ENCODE assay signal across 9 cellular contexts in the genomic region with DNA sequence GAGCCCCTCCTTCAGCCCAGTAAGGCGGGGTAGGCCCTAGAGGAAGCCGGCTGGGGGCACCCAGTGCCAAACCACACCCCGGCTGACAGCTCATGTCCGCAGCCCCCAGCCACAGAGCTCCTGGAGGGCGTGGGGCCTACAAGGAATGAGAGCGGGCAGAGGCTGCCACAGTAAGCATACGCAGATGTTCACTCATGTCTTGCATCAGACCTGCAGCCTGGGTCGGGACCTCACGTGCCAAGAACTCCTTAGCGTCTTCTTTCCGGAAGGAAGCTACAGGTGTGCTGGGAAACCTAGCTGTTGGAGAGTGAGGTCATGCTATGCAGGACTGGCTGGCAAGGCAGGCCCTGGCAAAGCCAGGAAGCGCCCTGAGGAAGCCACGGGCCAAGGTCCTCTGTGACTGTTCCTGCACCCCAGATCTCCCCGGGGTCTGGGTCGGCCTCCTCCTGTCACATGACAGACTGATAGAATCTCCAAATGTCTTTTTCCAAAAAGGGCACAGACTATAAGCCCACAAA. TPM values are rescaled to one million over a fixed set of nuclear protein-coding genes. Genes with fewer than 3 reads are reported as not detected.
DNase-seq lines count a peak whose midpoint lies in the region; ATAC-seq, FAIRE-seq and TF ChIP-seq lines count a peak whose summit lies in the region.
"Had no signal": no experiment of that assay in that cellular context is flagged by ENCODE, and none has a peak within 500 bp of the region (broad histone marks: within the 10 kb centered on the region; RNA-seq: fewer than 3 reads in every experiment).

No MANE protein-coding gene starts in this region.

- H3K23ac ChIP-seq in H1 (ENCODE audit: insufficient read length) (no peak overlapping the region), neuronal stem cell (ENCODE audit: low read depth, low read length, poor library complexity) (peak overlapping the region; percentile 31)

- no peak overlapping the region for H3K14ac ChIP-seq in H1 (ENCODE audit: insufficient read length)
- H3K14ac ChIP-seq in neuronal stem cell (ENCODE audit: low read length) = no peak overlapping the region

- H3K4ac ChIP-seq in H1 (replicated peaks; ENCODE audit: insufficient read length, low read depth, low read length) (no peak overlapping the region), neuronal stem cell (ENCODE audit: low read length) (peak overlapping the region; percentile 37)

- peak overlapping the region; percentile 89 to 92; a peak in 3 of 4 replicates for H3K4me2 ChIP-seq in H1 (ENCODE audit: insufficient read depth in 1 of 2, low read depth in 2 of 2, low read length in 2 of 2)
- H3K4me2 ChIP-seq in neuronal stem cell (ENCODE audit: insufficient read depth, low read length, poor library complexity, severe bottlenecking) = no peak overlapping the region

- no peak overlapping the region for H2BK5ac ChIP-seq in H1 (ENCODE audit: low read depth, low read length)
- no peak overlapping the region for H2BK5ac ChIP-seq in neuronal stem cell (ENCODE audit: low read length)

- in situ Hi-C loops in Panc1 (cut with HindIII; ENCODE audit: low pct_unique_long_range_greater_than_20kb, low sequenced_read_pairs) = no loop called here

- H2BK12ac ChIP-seq in H1 (ENCODE audit: low read depth, low read length) (no peak overlapping the region), neuronal stem cell (ENCODE audit: low read length) (peak overlapping the region; percentile 16)

- POLR2A ChIA-PET in Panc1 (lab: Charles Lee) (interaction anchor here (0.6 kb wide), 2 partner anchors 13 to 48 kb away, joined by 3 to 6 read pairs; no protein-coding TSS in a partner anchor), H1 (lab: Charles Lee; ENCODE audit: partially characterized antibody) (interaction anchor here (0.6 to 2.8 kb wide), 14 partner anchors 9 to 232 kb away, joined by 3 to 17 read pairs (median 4); partner anchors contain the start of genes NPW, RPS2, TBL3 and TRAF7)

- H3K27ac ChIP-seq in Panc1 (ENCODE audit: low read length) = peak overlapping the region; percentile 91
- H3K27ac ChIP-seq in H1 (ENCODE audit: low read depth, low read length) = no peak overlapping the region
- H3K27ac ChIP-seq in neuronal stem cell (replicated peaks; ENCODE audit: low read length) = no peak overlapping the region

- H3K36me3 ChIP-seq in Panc1 (ENCODE audit: control insufficient read depth, insufficient read depth, low read length) = no peaks in the 10 kb centered on the region; the same call in 1 of the 2 replicates
- peaks cover 0 to 4% (median under 1%) of the 10 kb centered on the region in 4 experiments; a peak in 2 of 8 replicates for H3K36me3 ChIP-seq in H1 (ENCODE audit: control insufficient read depth in 2 of 4, insufficient read depth in 4 of 4, low read length in 3 of 4)
- peaks cover 9 to 25% of the 10 kb centered on the region in 2 donors for H3K36me3 ChIP-seq in neuronal stem cell (replicated peaks in 1 of 2; ENCODE audit: control insufficient read depth in 2 of 2, insufficient read depth in 2 of 2, low read length in 2 of 2)

- H3K4me1 ChIP-seq in Panc1 (ENCODE audit: control insufficient read depth, insufficient read depth, low read length) (peaks cover 47% of the 10 kb centered on the region), H1 (replicated peaks in 1 of 4; ENCODE audit: control insufficient read depth in 3 of 4, insufficient read depth in 4 of 4, low read length in 3 of 4) (peaks cover 3 to 38% (median 22%) of the 10 kb centered on the region in 4 experiments), neuronal stem cell (ENCODE audit: control insufficient read depth in 2 of 2, insufficient read depth in 1 of 2, low read depth in 1 of 2, low read length in 2 of 2) (peaks cover 28 to 35% of the 10 kb centered on the region in 2 donors)

- H3K79me2 ChIP-seq in H1 (ENCODE audit: control insufficient read depth in 1 of 2, insufficient read depth in 2 of 2, low read length in 2 of 2) = peaks cover 22 to 50% of the 10 kb centered on the region in 2 experiments; a peak in 3 of 4 replicates

- H2BK120ac ChIP-seq in H1 (replicated peaks; ENCODE audit: low read depth, low read length) (no peak overlapping the region), neuronal stem cell (ENCODE audit: low read depth, low read length) (no peak overlapping the region)

- H4K20me1 ChIP-seq in H1 (replicated peaks in 1 of 2; ENCODE audit: control insufficient read depth in 1 of 2, insufficient read depth in 2 of 2, low read length in 2 of 2) = peaks cover 23 to 51% of the 10 kb centered on the region in 2 experiments

- no peak for TF ChIP-seq EP300 in H1 (IDR thresholded peaks at IDR 0.05; ENCODE audit: borderline replicate concordance in 1 of 2, low read depth in 2 of 2, low read length in 2 of 2)

- H2BK15ac ChIP-seq in H1 (ENCODE audit: low read length) (no peak overlapping the region), neuronal stem cell (ENCODE audit: low read length) (no peak overlapping the region)

- H3K4me3 ChIP-seq in Panc1 (ENCODE audit: low read depth in 2 of 2, low read length in 2 of 2) (peak overlapping the region; percentile 85 to 94), H1 (ENCODE audit: extremely low read depth in 1 of 4, insufficient read depth in 2 of 4, low read depth in 3 of 4, low read length in 4 of 4) (peak overlapping the region in 3 of 4 experiments; percentile 80 to 95 (median 86); a peak in 5 of 8 replicates), neuronal stem cell (ENCODE audit: low read length in 2 of 2) (peak overlapping the region in 1 of 2 donors; percentile 65)

- peak; percentile 78 for DNase-seq in DMS 273 (lab: John Stamatoyannopoulos, UW; ENCODE audit: unreplicated experiment)
- DNase-seq in DMS 273 treated with DMSO at 0.1 percent for 48 hours (lab: John Stamatoyannopoulos, UW) = no peak
- no peak for DNase-seq in Panc1 (ENCODE audit: low read depth, low spot score)
- DNase-seq in H1 (ENCODE audit: low read depth in 1 of 2, low spot score in 2 of 2) = no peak
- DNase-seq in neuronal stem cell (ENCODE audit: low spot score) = no peak
- DNase-seq in NK-92 treated with Interleukin-12 subunit alpha and Interleukin-12 subunit beta, amount 100 ng/mL, for 24 hours (lab: John Stamatoyannopoulos, UW) = no peak
- DNase-seq in C1 segment of cervical spinal cord (lab: John Stamatoyannopoulos, UW) = no peak
- DNase-seq in NCI-H345 treated with DMSO at 0.1 percent for 48 hours (lab: John Stamatoyannopoulos, UW; ENCODE audit: unreplicated experiment) = no peak

- intact Hi-C loops in Panc1 (cut with micrococcal nuclease; ENCODE audit: unreplicated experiment) = no loop called here

- WGBS in H1 (ENCODE audit: extremely low coverage in 1 of 2, insufficient coverage in 1 of 2, insufficient read length in 1 of 2, insufficient replicate concordance in 2 of 2, low coverage in 1 of 2, low lambda C conversion rate in 2 of 2, missing lambda C conversion rate in 1 of 2), 2 experiments = 90% methylated on average over 15 of the region's 15 CpGs; no CpG with 5 or more reads in 1 of the 2 experiments
- no CpG with 5 or more reads among the region's 15 CpGs for WGBS in neuronal stem cell (ENCODE audit: extremely low coverage in 2 of 2, insufficient read length in 2 of 2, insufficient replicate concordance in 1 of 2), 2 donors

- CTCF ChIA-PET in Panc1 (lab: Charles Lee) = no interaction called here
- CTCF ChIA-PET in H1 (lab: Charles Lee; ENCODE audit: partially characterized antibody) = interaction anchor here (0.8 to 2.8 kb wide), 10 partner anchors 9 to 139 kb away, joined by 3 to 7 read pairs (median 6); partner anchors contain the start of genes NHERF2 and NPW

- no peak for FAIRE-seq in H1 (lab: Jason Lieb, UNC)
- FAIRE-seq: A204.1 had no signal

- BruUV-seq in Panc1 (replicated peaks; lab: Mats Ljungman, UMichigan) = TSS peak; percentile 95

- H2AK5ac ChIP-seq in H1 (ENCODE audit: low read depth, low read length) = no peak overlapping the region
- no peak overlapping the region for H2AK5ac ChIP-seq in neuronal stem cell (ENCODE audit: low read depth, low read length)

- H4K5ac ChIP-seq in H1 (ENCODE audit: insufficient read length, low read depth, low read length) = no peak overlapping the region

- peaks cover 12% of the 10 kb centered on the region; the same call in 1 of the 2 replicates for H3K23me2 ChIP-seq in H1 (ENCODE audit: low read depth, low read length)

- no peak for ATAC-seq in Panc1

- H4K8ac ChIP-seq in H1 (ENCODE audit: extremely low read depth, insufficient read depth, low read length) (no peak overlapping the region), neuronal stem cell (ENCODE audit: low read depth, low read length) (peak overlapping the region; percentile 17)

- peaks cover 9% of the 10 kb centered on the region; the same call in 1 of the 2 replicates for H3K79me1 ChIP-seq in H1 (ENCODE audit: low read depth, low read length)
- peaks cover 37% of the 10 kb centered on the region for H3K79me1 ChIP-seq in neuronal stem cell (ENCODE audit: low read depth, low read length)

- H3K18ac ChIP-seq in H1 (ENCODE audit: extremely low read depth, low read length) (no peak overlapping the region), neuronal stem cell (ENCODE audit: low read length) (no peak overlapping the region)

- H4K91ac ChIP-seq in H1 (replicated peaks; ENCODE audit: insufficient read length, low read length) (no peak overlapping the region), neuronal stem cell (ENCODE audit: low read depth, low read length, poor library complexity) (peak overlapping the region; percentile 85)

- no peak for TF ChIP-seq POLR2A in H1 (IDR thresholded peaks at IDR 0.05; ENCODE audit: control extremely low read depth in 1 of 2, low read depth in 2 of 2, low read length in 2 of 2)

- TF ChIP-seq RAD21 in H1 (IDR thresholded peaks at IDR 0.05 in 1 of 2, conservative IDR thresholded peaks at IDR 0.05 in 1 of 2; ENCODE audit: low read depth in 2 of 2, low read length in 2 of 2) = no peak

- H3K27me3 ChIP-seq in Panc1 (ENCODE audit: control insufficient read depth, insufficient read depth, low read length) (no peaks in the 10 kb centered on the region), H1 (replicated peaks in 1 of 4; ENCODE audit: control insufficient read depth in 3 of 4, extremely low read depth in 1 of 4, insufficient read depth in 3 of 4, low read length in 3 of 4) (no peaks in the 10 kb centered on the region), neuronal stem cell (ENCODE audit: control insufficient read depth in 3 of 3, insufficient read depth in 3 of 3, low read depth in 1 of 3, low read length in 3 of 3) (no peaks in the 10 kb centered on the region)

- H3K9ac ChIP-seq in H1 (replicated peaks in 1 of 4; ENCODE audit: extremely low read depth in 1 of 4, low read depth in 3 of 4, low read length in 3 of 4) = no peak overlapping the region
- peak overlapping the region; percentile 70 for H3K9ac ChIP-seq in neuronal stem cell (ENCODE audit: low read depth, low read length, poor library complexity)

- no peak overlapping the region for H3K56ac ChIP-seq in H1 (replicated peaks; ENCODE audit: insufficient read length, low read depth, low read length)

- H2AFZ ChIP-seq in H1 (ENCODE audit: low read length) (no peak overlapping the region), neuronal stem cell (ENCODE audit: low read length) (no peak overlapping the region)

- TF ChIP-seq CTCF in Panc1 (IDR thresholded peaks at IDR 0.05) (no peak), H1 (IDR thresholded peaks at IDR 0.05; ENCODE audit: control extremely low read depth in 1 of 3, insufficient read depth in 1 of 3, low read depth in 1 of 3, low read length in 3 of 3) (no peak)

- no peak overlapping the region for H2BK20ac ChIP-seq in H1 (ENCODE audit: low read length)

- H3K9me3 ChIP-seq in Panc1 (ENCODE audit: control insufficient read depth, insufficient read depth, low read depth, low read length) (no peaks in the 10 kb centered on the region), H1 (ENCODE audit: insufficient read depth in 2 of 2, low read depth in 1 of 2, low read length in 1 of 2) (no peaks in the 10 kb centered on the region), neuronal stem cell (replicated peaks in 1 of 2; ENCODE audit: control insufficient read depth in 2 of 2, insufficient read depth in 1 of 2, low read depth in 1 of 2, low read length in 2 of 2) (no peaks in the 10 kb centered on the region)

RNA-seq across cellular contexts. Expression of gene ZNF598, which starts 1.6 kb away (rescaled TPM):
- total RNA-seq in Panc1 (2021; ENCODE audit: unreplicated experiment) = 85.7 TPM
- 64.6 TPM for polyA plus RNA-seq in Panc1 (2012; ENCODE audit: insufficient read length)
- 47.6 and 51.7 TPM in 2 replicates for total RNA-seq in H1 (2021; fragmentation: NEBNext Ultra II Directional; extraction: Animal tissue kit (Norgen Biotek cat#: 25700))
- polyA plus RNA-seq in H1 (2011; rRNA removed) = 29.3 and 43.0 TPM in 2 replicates
- 32.3 TPM for polyA plus RNA-seq in H1 (2011; cell fraction: cytosol; rRNA removed)
- polyA plus RNA-seq in H1 (2011; cell fraction: nucleus; rRNA removed) = 108 TPM
- polyA plus RNA-seq in H1 (2012, experiment 1 of 2) = 16.9 to 39.8 TPM (median 34.7 TPM) in 4 replicates
- polyA plus RNA-seq in H1 (2012, experiment 2 of 2) = 28.2 TPM
- polyA plus RNA-seq in H1 (2013, experiment 1 of 2) = 32.1 TPM
- 31.4 TPM for polyA plus RNA-seq in H1 (2013, experiment 2 of 2)
- polyA minus RNA-seq in H1 (2011; rRNA and poly(A)+ RNA removed) = 10.2 and 11.0 TPM in 2 replicates
- polyA minus RNA-seq in H1 (2011; cell fraction: cytosol; rRNA and poly(A)+ RNA removed) = 34.1 TPM
- polyA minus RNA-seq in H1 (2011; cell fraction: nucleus; rRNA and poly(A)+ RNA removed) = 28.8 TPM
- 21.3 TPM for polyA plus RNA-seq in neuronal stem cell (2013, experiment 1 of 2)
- 20.9 TPM for polyA plus RNA-seq in neuronal stem cell (2013, experiment 2 of 2)

RNA-seq across cellular contexts. Expression of gene NPW, which starts 11.5 kb away (rescaled TPM):
- total RNA-seq in Panc1 (2021; ENCODE audit: unreplicated experiment) = 15.3 TPM
- 42.9 TPM for polyA plus RNA-seq in Panc1 (2012; ENCODE audit: insufficient read length)
- 8.1 and 10.3 TPM in 2 replicates for total RNA-seq in H1 (2021; fragmentation: NEBNext Ultra II Directional; extraction: Animal tissue kit (Norgen Biotek cat#: 25700))
- polyA plus RNA-seq in H1 (2011; rRNA removed) = 4.0 and 7.8 TPM in 2 replicates
- polyA plus RNA-seq in H1 (2011; cell fraction: cytosol; rRNA removed) = 2.0 TPM
- polyA plus RNA-seq in H1 (2011; cell fraction: nucleus; rRNA removed) = 4.4 TPM
- polyA plus RNA-seq in H1 (2012, experiment 1 of 2) = 3.4 to 6.5 TPM (median 4.5 TPM) in 4 replicates
- 9.6 TPM for polyA plus RNA-seq in H1 (2012, experiment 2 of 2)
- polyA plus RNA-seq in H1 (2013, experiment 1 of 2) = 11.2 TPM
- 14.0 TPM for polyA plus RNA-seq in H1 (2013, experiment 2 of 2)
- not detected in 2 replicates for polyA minus RNA-seq in H1 (2011; rRNA and poly(A)+ RNA removed)
- 9.9 TPM for polyA minus RNA-seq in H1 (2011; cell fraction: cytosol; rRNA and poly(A)+ RNA removed)
- 1.4 TPM for polyA minus RNA-seq in H1 (2011; cell fraction: nucleus; rRNA and poly(A)+ RNA removed)
- polyA plus RNA-seq in neuronal stem cell (2013, experiment 1 of 2) = 2.0 TPM
- 1.7 TPM for polyA plus RNA-seq in neuronal stem cell (2013, experiment 2 of 2)

RNA-seq across cellular contexts. Expression of gene SYNGR3, which starts 18.3 kb away (rescaled TPM):
- 15.2 TPM for total RNA-seq in Panc1 (2021; ENCODE audit: unreplicated experiment)
- 35.6 TPM for polyA plus RNA-seq in Panc1 (2012; ENCODE audit: insufficient read length)
- total RNA-seq in H1 (2021; fragmentation: NEBNext Ultra II Directional; extraction: Animal tissue kit (Norgen Biotek cat#: 25700)) = 36.2 and 38.8 TPM in 2 replicates
- polyA plus RNA-seq in H1 (2011; rRNA removed) = 49.9 and 72.3 TPM in 2 replicates
- 43.3 TPM for polyA plus RNA-seq in H1 (2011; cell fraction: cytosol; rRNA removed)
- 58.6 TPM for polyA plus RNA-seq in H1 (2011; cell fraction: nucleus; rRNA removed)
- 25.3 to 42.7 TPM (median 36.2 TPM) in 4 replicates for polyA plus RNA-seq in H1 (2012, experiment 1 of 2)
- 36.8 TPM for polyA plus RNA-seq in H1 (2012, experiment 2 of 2)
- polyA plus RNA-seq in H1 (2013, experiment 1 of 2) = 26.9 TPM
- polyA plus RNA-seq in H1 (2013, experiment 2 of 2) = 28.0 TPM
- 22.3 and 31.8 TPM in 2 replicates for polyA minus RNA-seq in H1 (2011; rRNA and poly(A)+ RNA removed)
- 34.8 TPM for polyA minus RNA-seq in H1 (2011; cell fraction: cytosol; rRNA and poly(A)+ RNA removed)
- polyA minus RNA-seq in H1 (2011; cell fraction: nucleus; rRNA and poly(A)+ RNA removed) = 32.6 TPM
- 17.3 TPM for polyA plus RNA-seq in neuronal stem cell (2013, experiment 1 of 2)
- polyA plus RNA-seq in neuronal stem cell (2013, experiment 2 of 2) = 17.9 TPM

RNA-seq across cellular contexts. Expression of gene NHERF2, which starts 18.6 kb away (rescaled TPM):
- total RNA-seq in Panc1 (2021; ENCODE audit: unreplicated experiment) = 174 TPM
- polyA plus RNA-seq in Panc1 (2012; ENCODE audit: insufficient read length) = 287 TPM
- total RNA-seq in H1 (2021; fragmentation: NEBNext Ultra II Directional; extraction: Animal tissue kit (Norgen Biotek cat#: 25700)) = 19.3 and 19.6 TPM in 2 replicates
- 13.9 and 22.4 TPM in 2 replicates for polyA plus RNA-seq in H1 (2011; rRNA removed)
- 14.3 TPM for polyA plus RNA-seq in H1 (2011; cell fraction: cytosol; rRNA removed)
- polyA plus RNA-seq in H1 (2011; cell fraction: nucleus; rRNA removed) = 15.4 TPM
- polyA plus RNA-seq in H1 (2012, experiment 1 of 2) = 6.9 to 18.2 TPM (median 15.2 TPM) in 4 replicates
- 11.5 TPM for polyA plus RNA-seq in H1 (2012, experiment 2 of 2)
- 16.9 TPM for polyA plus RNA-seq in H1 (2013, experiment 1 of 2)
- 16.5 TPM for polyA plus RNA-seq in H1 (2013, experiment 2 of 2)
- 2.1 and 3.3 TPM in 2 replicates for polyA minus RNA-seq in H1 (2011; rRNA and poly(A)+ RNA removed)
- polyA minus RNA-seq in H1 (2011; cell fraction: cytosol; rRNA and poly(A)+ RNA removed) = 10.2 TPM
- polyA minus RNA-seq in H1 (2011; cell fraction: nucleus; rRNA and poly(A)+ RNA removed) = 1.9 TPM
- polyA plus RNA-seq in neuronal stem cell (2013, experiment 1 of 2) = 16.0 TPM
- polyA plus RNA-seq in neuronal stem cell (2013, experiment 2 of 2) = 14.8 TPM

RNA-seq across cellular contexts. Expression of gene GFER, which starts 24.1 kb away (rescaled TPM):
- 49.2 TPM for total RNA-seq in Panc1 (2021; ENCODE audit: unreplicated experiment)
- 71.8 TPM for polyA plus RNA-seq in Panc1 (2012; ENCODE audit: insufficient read length)
- total RNA-seq in H1 (2021; fragmentation: NEBNext Ultra II Directional; extraction: Animal tissue kit (Norgen Biotek cat#: 25700)) = 37.9 and 45.4 TPM in 2 replicates
- polyA plus RNA-seq in H1 (2011; rRNA removed) = 17.7 and 29.1 TPM in 2 replicates
- 19.6 TPM for polyA plus RNA-seq in H1 (2011; cell fraction: cytosol; rRNA removed)
- polyA plus RNA-seq in H1 (2011; cell fraction: nucleus; rRNA removed) = 36.4 TPM
- 34.2 to 52.3 TPM (median 47.8 TPM) in 4 replicates for polyA plus RNA-seq in H1 (2012, experiment 1 of 2)
- 63.8 TPM for polyA plus RNA-seq in H1 (2012, experiment 2 of 2)
- polyA plus RNA-seq in H1 (2013, experiment 1 of 2) = 33.8 TPM
- 33.2 TPM for polyA plus RNA-seq in H1 (2013, experiment 2 of 2)
- 7.9 and 10.7 TPM in 2 replicates for polyA minus RNA-seq in H1 (2011; rRNA and poly(A)+ RNA removed)
- polyA minus RNA-seq in H1 (2011; cell fraction: cytosol; rRNA and poly(A)+ RNA removed) = 21.6 TPM
- polyA minus RNA-seq in H1 (2011; cell fraction: nucleus; rRNA and poly(A)+ RNA removed) = 22.6 TPM
- 32.3 TPM for polyA plus RNA-seq in neuronal stem cell (2013, experiment 1 of 2)
- polyA plus RNA-seq in neuronal stem cell (2013, experiment 2 of 2) = 33.5 TPM
